In the genomic region with DNA sequence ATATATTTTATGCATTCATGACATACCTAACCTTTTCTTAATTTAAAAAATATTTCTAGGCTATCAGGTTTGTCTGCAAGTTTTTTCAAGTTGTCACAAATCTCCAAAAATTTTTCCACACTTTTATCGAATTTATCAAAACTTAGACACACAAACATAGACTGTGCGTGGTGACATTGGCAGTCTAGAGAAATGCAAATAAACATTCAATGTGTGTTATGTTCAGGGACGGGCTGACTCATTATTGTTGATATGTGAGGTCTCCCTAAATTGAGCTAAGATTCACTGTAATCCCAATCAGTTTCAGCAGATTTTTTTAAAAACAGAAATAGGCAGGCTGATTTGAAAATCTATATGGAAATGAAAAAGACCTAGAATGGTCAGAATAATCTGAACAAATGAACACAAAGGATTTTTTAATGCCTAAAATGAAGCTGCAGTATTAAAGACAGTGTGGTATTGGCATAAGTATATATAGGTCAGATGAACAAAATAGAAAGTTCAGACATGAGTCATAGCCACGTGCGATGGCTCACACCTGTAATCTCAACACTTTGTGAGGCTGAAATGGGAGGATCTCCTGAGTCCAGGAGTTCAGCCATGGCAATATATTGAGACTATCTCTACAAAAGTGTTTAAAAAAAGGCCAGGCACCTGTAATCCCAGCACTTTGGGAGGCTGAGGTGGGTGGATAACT, we compare ENCODE assay signal across 9 cellular contexts. TPM values are rescaled to one million over a fixed set of nuclear protein-coding genes. Genes with fewer than 3 reads are reported as not detected.
DNase-seq lines count a peak whose midpoint lies in the region; ATAC-seq and TF ChIP-seq lines count a peak whose summit lies in the region.
"Had no signal": no experiment of that assay in that cellular context is flagged by ENCODE, and none has a peak within 500 bp of the region (broad histone marks: within the 10 kb centered on the region; RNA-seq: fewer than 3 reads in every experiment).

No MANE protein-coding gene starts in this region.

- no peak for DNase-seq in activated CD4-positive, CD25-positive, alpha-beta regulatory T cell (lab: John Stamatoyannopoulos, UW)
- DNase-seq in NCI-H69 (lab: John Stamatoyannopoulos, UW), result peak; percentile 78
- DNase-seq in psoas muscle, result no peak
- no peak for DNase-seq in NCI-H82 (lab: John Stamatoyannopoulos, UW)
- DNase-seq in SIG-M5 treated with dmso at 0.1 percent for 504 hours (lab: John Stamatoyannopoulos, UW; ENCODE audit: unreplicated experiment), result no peak
- DNase-seq in type B pancreatic cell (ENCODE audit: extremely low spot score, unreplicated experiment), result no peak

- intact Hi-C loops in psoas muscle (cut with DNase I), result no loop called here

- peaks cover 38% of the 10 kb centered on the region for H3K4me1 ChIP-seq in psoas muscle

- H3K27me3 ChIP-seq in psoas muscle (ENCODE audit: insufficient read depth in 3 of 3, low read length in 2 of 3), result no peaks in the 10 kb centered on the region

- H3K36me3 Mint-ChIP-seq in type B pancreatic cell, result no peaks in the 10 kb centered on the region

- 68 to 81% (median 71%) methylated on average over 5 of the region's 5 CpGs for WGBS in psoas muscle, 3 donors

- H3K4me1 Mint-ChIP-seq in type B pancreatic cell (ENCODE audit: unreplicated experiment), result peaks cover 16% of the 10 kb centered on the region

- no peaks in the 10 kb centered on the region for H3K9me3 Mint-ChIP-seq in type B pancreatic cell

- TF ChIP-seq CTCF in psoas muscle (IDR thresholded peaks at IDR 0.05) (no peak), type B pancreatic cell (conservative IDR thresholded peaks at IDR 0.05) (no peak)

- H3K27ac ChIP-seq in psoas muscle, result no peak overlapping the region
- H3K27ac ChIP-seq: 22Rv1 had no signal

- no peak overlapping the region for H3K27ac Mint-ChIP-seq in type B pancreatic cell

- ATAC-seq in activated CD4-positive, CD25-positive, alpha-beta regulatory T cell treated with anti-CD3 and anti-CD28 coated beads, Interleukin-2, amount 50 U/mL, for 24 hours, result peak; percentile 94 to 98
- peak; percentile 86 for ATAC-seq in HG02642 (IDR thresholded peaks at IDR 0.05; ENCODE audit: poor library complexity, unreplicated experiment)
- peak; percentile 50 to 81 (median 77) for ATAC-seq in psoas muscle

- H3K4me3 Mint-ChIP-seq in type B pancreatic cell, result no peak overlapping the region

- no peaks in the 10 kb centered on the region for H3K27me3 Mint-ChIP-seq in type B pancreatic cell

- no peaks in the 10 kb centered on the region for H3K36me3 ChIP-seq in psoas muscle (ENCODE audit: insufficient read depth in 1 of 2, low read depth in 1 of 2)

- H3K4me3 ChIP-seq in psoas muscle, result no peak overlapping the region

- H3K9me3 ChIP-seq in psoas muscle, result no peaks in the 10 kb centered on the region

RNA-seq across cellular contexts. Expression of gene BLTP3A, which starts 19.2 kb away (rescaled TPM):
- total RNA-seq in psoas muscle (10 to 100 TPM; 16.5 to 34.7 (median 20.8) TPM), type B pancreatic cell (ENCODE audit: low replicate concordance) (13.0 and 16.1 TPM in 2 replicates)
- polyA plus RNA-seq in psoas muscle, result 1 to 10 TPM; 4.2 to 9.6 (median 4.5) TPM

RNA-seq across cellular contexts. Expression of gene SNRPC, which starts 53.8 kb away (rescaled TPM):
- total RNA-seq in psoas muscle, result 10 to 100 TPM; 77.0 to 97.7 (median 86.3) TPM
- polyA plus RNA-seq in psoas muscle, result 100 to 1,000 TPM; 123 to 198 (median 181) TPM
- 109 and 134 TPM in 2 replicates for total RNA-seq in type B pancreatic cell (ENCODE audit: low replicate concordance)
